Comparison of ENCODE assay signal across 9 cellular contexts in the genomic region with DNA sequence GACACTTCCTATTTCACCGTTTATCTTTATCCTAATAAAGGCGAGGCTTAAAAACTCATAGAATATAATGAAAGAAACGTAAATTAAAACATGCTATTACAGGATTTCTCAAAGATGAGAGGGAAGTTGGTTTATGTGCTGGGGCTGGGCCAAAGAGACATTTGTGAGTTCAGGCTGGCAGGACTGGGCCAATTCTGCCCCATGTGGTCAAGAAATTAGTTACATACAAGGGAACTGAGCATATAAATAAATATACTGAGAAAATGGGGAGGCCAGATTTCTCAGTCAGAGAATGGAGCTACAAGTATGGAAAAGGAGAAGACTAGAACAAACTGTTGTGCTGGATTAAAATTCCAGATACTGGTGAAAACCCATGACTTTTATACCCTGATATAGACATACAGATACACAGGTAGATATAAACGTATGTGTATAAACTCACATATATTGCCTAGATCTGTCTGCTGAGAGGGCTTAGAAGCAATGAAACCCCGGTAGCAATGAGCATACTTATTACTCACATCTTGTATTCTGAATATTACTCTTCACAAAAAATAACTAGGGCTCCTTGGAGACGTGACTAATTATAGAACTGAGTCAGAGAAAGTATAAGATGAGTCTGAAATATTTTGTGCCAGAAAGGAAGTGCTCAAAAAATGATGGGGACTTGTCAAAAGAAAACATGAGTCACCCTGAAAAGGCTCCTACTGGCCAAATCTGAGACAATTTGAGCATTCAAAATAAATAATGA.
DNase-seq lines count a peak whose midpoint lies in the region; ATAC-seq and TF ChIP-seq lines count a peak whose summit lies in the region.
"Had no signal": no experiment of that assay in that cellular context is flagged by ENCODE, and none has a peak within 500 bp of the region (broad histone marks: within the 10 kb centered on the region; RNA-seq: fewer than 3 reads in every experiment).

No MANE protein-coding gene starts in this region.

- H3K27me3 Mint-ChIP-seq in type B pancreatic cell (no peaks in the 10 kb centered on the region), T-helper 17 cell (no peaks in the 10 kb centered on the region)

- H3K27me3 ChIP-seq in ovary: no peaks in the 10 kb centered on the region

- H3K4me1 Mint-ChIP-seq in type B pancreatic cell (ENCODE audit: unreplicated experiment): peaks cover 3% of the 10 kb centered on the region
- peaks cover 6% of the 10 kb centered on the region for H3K4me1 Mint-ChIP-seq in T-helper 17 cell

- H3K36me3 ChIP-seq in ovary: no peaks in the 10 kb centered on the region

- H3K9me3 Mint-ChIP-seq in type B pancreatic cell: peaks cover 28% of the 10 kb centered on the region

- peak; percentile 64 for ATAC-seq in GM18508 (IDR thresholded peaks at IDR 0.05; ENCODE audit: insufficient read depth, unreplicated experiment)
- peak; percentile 97 for ATAC-seq in HG02870 (IDR thresholded peaks at IDR 0.05; ENCODE audit: unreplicated experiment)
- peak; percentile 97 for ATAC-seq in esophagus mucosa
- no peak for ATAC-seq in T-helper 17 cell

- H3K27ac ChIP-seq in ovary: no peak overlapping the region

- H3K27ac Mint-ChIP-seq in type B pancreatic cell: no peak overlapping the region
- H3K27ac Mint-ChIP-seq in T-helper 17 cell: no peak overlapping the region

- TF ChIP-seq POLR2A in ovary (IDR thresholded peaks at IDR 0.05): no peak

- no peaks in the 10 kb centered on the region for H3K4me1 ChIP-seq in ovary (ENCODE audit: insufficient read depth)

- intact Hi-C loops in ovary (cut with DNase I): no loop called here

- TF ChIP-seq EP300 in ovary (IDR thresholded peaks at IDR 0.05): no peak

- DNase-seq in AG08395 (ENCODE audit: low spot score) (peak; percentile 72), NCI-H69 (lab: John Stamatoyannopoulos, UW) (peak; percentile 6), type B pancreatic cell (ENCODE audit: extremely low spot score, unreplicated experiment) (no peak), T-helper 17 cell (no peak), ovary (no peak)
- DNase-seq: left cardiac atrium had no signal

- H3K4me3 Mint-ChIP-seq in type B pancreatic cell: no peak overlapping the region
- no peak overlapping the region for H3K4me3 Mint-ChIP-seq in T-helper 17 cell

- TF ChIP-seq CTCF in type B pancreatic cell (conservative IDR thresholded peaks at IDR 0.05): peak; percentile 62
- no peak for TF ChIP-seq CTCF in ovary (IDR thresholded peaks at IDR 0.05)

- WGBS in ovary, 3 donors: 79 to 89% (median 80%) methylated on average over 6 of the region's 6 CpGs

- peaks cover 3% of the 10 kb centered on the region for H3K9me3 ChIP-seq in T-helper 17 cell (ENCODE audit: control insufficient read depth, low read length, poor library complexity, severe bottlenecking)
- peaks cover 0 to 4% of the 10 kb centered on the region in 2 donors for H3K9me3 ChIP-seq in ovary

- no peak overlapping the region for H3K4me3 ChIP-seq in ovary

- H3K36me3 Mint-ChIP-seq in type B pancreatic cell (peaks cover 36% of the 10 kb centered on the region), T-helper 17 cell (ENCODE audit: low read depth) (peaks cover 2% of the 10 kb centered on the region)

Comparison
In these comparisons a context has a peak if more than half of its experiments do, and no peak if none do; other contexts are left out.
1. DNase-seq: peak in AG08395 (single experiment) and NCI-H69 (single experiment); none in type B pancreatic cell (single experiment), T-helper 17 cell (0 of 3) and ovary (0 of 5).